1 cellular context compared by ENCODE assay signal in the genomic region with DNA sequence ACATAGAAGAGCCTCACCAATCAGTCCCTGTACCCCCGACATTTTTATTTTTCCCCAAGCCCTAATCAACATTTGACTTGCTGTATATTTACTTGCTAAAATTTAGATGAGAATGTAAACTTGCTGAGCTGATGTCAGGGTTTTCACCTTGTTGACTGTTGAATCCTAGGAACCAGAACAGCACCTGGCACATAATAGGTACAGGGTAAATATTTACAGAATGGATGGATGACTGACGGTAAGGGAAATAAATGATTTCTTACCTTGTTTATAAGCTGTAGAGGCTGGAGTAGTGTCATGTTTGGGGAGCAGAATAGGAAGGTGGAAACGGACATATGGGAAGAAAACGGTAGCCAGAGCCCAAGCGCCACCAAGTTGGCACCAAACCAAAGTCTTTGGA.
TF ChIP-seq lines count a peak whose summit lies in the region.

No MANE protein-coding gene starts in this region.

TF ChIP-seq in GM23338, 12 proteins besides CTCF, POLR2A, EP300 and RAD21 (continued from another document):
- TF ChIP-seq, protein P1, sequence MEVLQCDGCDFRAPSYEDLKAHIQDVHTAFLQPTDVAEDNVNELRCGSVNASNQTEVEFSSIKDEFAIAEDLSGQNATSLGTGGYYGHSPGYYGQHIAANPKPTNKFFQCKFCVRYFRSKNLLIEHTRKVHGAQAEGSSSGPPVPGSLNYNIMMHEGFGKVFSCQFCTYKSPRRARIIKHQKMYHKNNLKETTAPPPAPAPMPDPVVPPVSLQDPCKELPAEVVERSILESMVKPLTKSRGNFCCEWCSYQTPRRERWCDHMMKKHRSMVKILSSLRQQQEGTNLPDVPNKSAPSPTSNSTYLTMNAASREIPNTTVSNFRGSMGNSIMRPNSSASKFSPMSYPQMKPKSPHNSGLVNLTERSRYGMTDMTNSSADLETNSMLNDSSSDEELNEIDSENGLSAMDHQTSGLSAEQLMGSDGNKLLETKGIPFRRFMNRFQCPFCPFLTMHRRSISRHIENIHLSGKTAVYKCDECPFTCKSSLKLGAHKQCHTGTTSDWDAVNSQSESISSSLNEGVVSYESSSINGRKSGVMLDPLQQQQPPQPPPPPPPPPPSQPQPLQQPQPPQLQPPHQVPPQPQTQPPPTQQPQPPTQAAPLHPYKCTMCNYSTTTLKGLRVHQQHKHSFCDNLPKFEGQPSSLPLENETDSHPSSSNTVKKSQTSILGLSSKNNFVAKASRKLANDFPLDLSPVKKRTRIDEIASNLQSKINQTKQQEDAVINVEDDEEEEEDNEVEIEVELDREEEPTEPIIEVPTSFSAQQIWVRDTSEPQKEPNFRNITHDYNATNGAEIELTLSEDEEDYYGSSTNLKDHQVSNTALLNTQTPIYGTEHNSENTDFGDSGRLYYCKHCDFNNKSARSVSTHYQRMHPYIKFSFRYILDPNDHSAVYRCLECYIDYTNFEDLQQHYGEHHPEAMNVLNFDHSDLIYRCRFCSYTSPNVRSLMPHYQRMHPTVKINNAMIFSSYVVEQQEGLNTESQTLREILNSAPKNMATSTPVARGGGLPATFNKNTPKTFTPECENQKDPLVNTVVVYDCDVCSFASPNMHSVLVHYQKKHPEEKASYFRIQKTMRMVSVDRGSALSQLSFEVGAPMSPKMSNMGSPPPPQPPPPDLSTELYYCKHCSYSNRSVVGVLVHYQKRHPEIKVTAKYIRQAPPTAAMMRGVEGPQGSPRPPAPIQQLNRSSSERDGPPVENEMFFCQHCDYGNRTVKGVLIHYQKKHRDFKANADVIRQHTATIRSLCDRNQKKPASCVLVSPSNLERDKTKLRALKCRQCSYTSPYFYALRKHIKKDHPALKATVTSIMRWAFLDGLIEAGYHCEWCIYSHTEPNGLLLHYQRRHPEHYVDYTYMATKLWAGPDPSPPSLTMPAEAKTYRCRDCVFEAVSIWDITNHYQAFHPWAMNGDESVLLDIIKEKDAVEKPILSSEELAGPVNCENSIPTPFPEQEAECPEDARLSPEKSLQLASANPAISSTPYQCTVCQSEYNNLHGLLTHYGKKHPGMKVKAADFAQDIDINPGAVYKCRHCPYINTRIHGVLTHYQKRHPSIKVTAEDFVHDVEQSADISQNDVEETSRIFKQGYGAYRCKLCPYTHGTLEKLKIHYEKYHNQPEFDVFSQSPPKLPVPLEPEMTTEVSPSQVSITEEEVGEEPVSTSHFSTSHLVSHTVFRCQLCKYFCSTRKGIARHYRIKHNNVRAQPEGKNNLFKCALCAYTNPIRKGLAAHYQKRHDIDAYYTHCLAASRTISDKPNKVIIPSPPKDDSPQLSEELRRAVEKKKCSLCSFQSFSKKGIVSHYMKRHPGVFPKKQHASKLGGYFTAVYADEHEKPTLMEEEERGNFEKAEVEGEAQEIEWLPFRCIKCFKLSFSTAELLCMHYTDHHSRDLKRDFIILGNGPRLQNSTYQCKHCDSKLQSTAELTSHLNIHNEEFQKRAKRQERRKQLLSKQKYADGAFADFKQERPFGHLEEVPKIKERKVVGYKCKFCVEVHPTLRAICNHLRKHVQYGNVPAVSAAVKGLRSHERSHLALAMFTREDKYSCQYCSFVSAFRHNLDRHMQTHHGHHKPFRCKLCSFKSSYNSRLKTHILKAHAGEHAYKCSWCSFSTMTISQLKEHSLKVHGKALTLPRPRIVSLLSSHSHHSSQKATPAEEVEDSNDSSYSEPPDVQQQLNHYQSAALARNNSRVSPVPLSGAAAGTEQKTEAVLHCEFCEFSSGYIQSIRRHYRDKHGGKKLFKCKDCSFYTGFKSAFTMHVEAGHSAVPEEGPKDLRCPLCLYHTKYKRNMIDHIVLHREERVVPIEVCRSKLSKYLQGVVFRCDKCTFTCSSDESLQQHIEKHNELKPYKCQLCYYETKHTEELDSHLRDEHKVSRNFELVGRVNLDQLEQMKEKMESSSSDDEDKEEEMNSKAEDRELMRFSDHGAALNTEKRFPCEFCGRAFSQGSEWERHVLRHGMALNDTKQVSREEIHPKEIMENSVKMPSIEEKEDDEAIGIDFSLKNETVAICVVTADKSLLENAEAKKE (CRISPR knock-in tag; IDR thresholded peaks at IDR 0.05): no peak
- TF ChIP-seq ETS1 (IDR thresholded peaks at IDR 0.05): no peak
- no peak for TF ChIP-seq EZH2phosphoT487 (IDR thresholded peaks at IDR 0.05; ENCODE audit: unreplicated experiment)
